Comparison of ENCODE assay signal across 14 cellular contexts in genomic region chr14:61368061-61368710, GRCh38. TPM values are rescaled to one million over a fixed set of nuclear protein-coding genes. Genes with fewer than 3 reads are reported as not detected.
A peak's percentile ranks its signal among the peaks of the same experiment; 100 is the strongest.
DNase-seq lines count a peak whose midpoint lies in the region; ATAC-seq, FAIRE-seq and TF ChIP-seq lines count a peak whose summit lies in the region.
"Had no signal": no experiment of that assay in that cellular context is flagged by ENCODE, and none has a peak within 500 bp of the region (broad histone marks: within the 10 kb centered on the region; RNA-seq: fewer than 3 reads in every experiment).

No MANE protein-coding gene starts in this region.

- FAIRE-seq in HTR-8/SVneo (lab: Jason Lieb, UNC) (peak; percentile 96), GM12892 (lab: Jason Lieb, UNC) (no peak)

- no peak for ATAC-seq in activated T-cell treated with anti-CD3 and anti-CD28 coated beads, Interleukin-2, amount 50 U/mL, for 4 hours
- ATAC-seq in GM18517 (IDR thresholded peaks at IDR 0.05; ENCODE audit: unreplicated experiment) (no peak), HG02759 (IDR thresholded peaks at IDR 0.05; ENCODE audit: unreplicated experiment) (no peak)

- H3K4me1 Mint-ChIP-seq in activated T-cell treated with anti-CD3 and anti-CD28 coated beads, Interleukin-2, amount 50 U/mL, for 4 hours (ENCODE audit: low read depth) = peaks cover 57% of the 10 kb centered on the region
- peaks cover 16% of the 10 kb centered on the region for H3K4me1 Mint-ChIP-seq in dendritic cell treated with granulocyte-macrophage colony-stimulating factor and Interleukin-4, amounts not matched to agents 40 ng/mL and 50 ng/mL, for 4 days (ENCODE audit: low read depth)
- H3K4me1 Mint-ChIP-seq: IgD-negative memory B cell had no signal

- no peaks in the 10 kb centered on the region for H3K27me3 Mint-ChIP-seq in activated T-cell treated with anti-CD3 and anti-CD28 coated beads, Interleukin-2, amount 50 U/mL, for 4 hours (ENCODE audit: low read depth)
- H3K27me3 Mint-ChIP-seq in dendritic cell treated with granulocyte-macrophage colony-stimulating factor and Interleukin-4, amounts not matched to agents 40 ng/mL and 50 ng/mL, for 4 days = no peaks in the 10 kb centered on the region
- H3K27me3 Mint-ChIP-seq: IgD-negative memory B cell had no signal

- H3K9me3 Mint-ChIP-seq in activated T-cell treated with anti-CD3 and anti-CD28 coated beads, Interleukin-2, amount 50 U/mL, for 4 hours = no peaks in the 10 kb centered on the region
- H3K9me3 Mint-ChIP-seq in dendritic cell treated with granulocyte-macrophage colony-stimulating factor and Interleukin-4, amounts not matched to agents 40 ng/mL and 50 ng/mL, for 4 days = peaks cover 5% of the 10 kb centered on the region

- intact Hi-C loops in dendritic cell treated with granulocyte-macrophage colony-stimulating factor and Interleukin-4, amounts not matched to agents 40 ng/mL and 50 ng/mL, for 4 days (cut with micrococcal nuclease) = no loop called here

- peaks cover 8% of the 10 kb centered on the region for H3K36me3 Mint-ChIP-seq in activated T-cell treated with anti-CD3 and anti-CD28 coated beads, Interleukin-2, amount 50 U/mL, for 4 hours (ENCODE audit: insufficient read depth)
- no peaks in the 10 kb centered on the region for H3K36me3 Mint-ChIP-seq in dendritic cell treated with granulocyte-macrophage colony-stimulating factor and Interleukin-4, amounts not matched to agents 40 ng/mL and 50 ng/mL, for 4 days (ENCODE audit: low read depth)

- TF ChIP-seq POLR2A in GM12892 (IDR thresholded peaks at IDR 0.05; ENCODE audit: low read depth, low read length) = no peak

- H3K27ac Mint-ChIP-seq in dendritic cell treated with granulocyte-macrophage colony-stimulating factor and Interleukin-4, amounts not matched to agents 40 ng/mL and 50 ng/mL, for 4 days = peak overlapping the region; percentile 40

- peak overlapping the region; percentile 33 for H3K4me3 Mint-ChIP-seq in activated T-cell treated with anti-CD3 and anti-CD28 coated beads, Interleukin-2, amount 50 U/mL, for 4 hours
- H3K4me3 Mint-ChIP-seq in dendritic cell treated with granulocyte-macrophage colony-stimulating factor and Interleukin-4, amounts not matched to agents 40 ng/mL and 50 ng/mL, for 4 days = no peak overlapping the region
- H3K4me3 Mint-ChIP-seq: IgD-negative memory B cell had no signal

- no peak for DNase-seq in activated T-cell treated with anti-CD3 and anti-CD28 coated beads, Interleukin-2, amount 50 U/mL, for 4 hours
- DNase-seq in activated T-cell treated with anti-CD3 and anti-CD28 coated beads, Interleukin-2, amount 50 U/mL, for 1 hour = no peak
- DNase-seq in HTR-8/SVneo (ENCODE audit: insufficient read length, low spot score) = no peak
- peak; percentile 8 for DNase-seq in retina
- DNase-seq in GM12892 (ENCODE audit: insufficient read length) = no peak
- DNase-seq: activated naive CD4-positive, alpha-beta T cell treated with anti-CD3 and anti-CD28 coated beads, Interleukin-2, amount 50 U/mL, for 16 hours; NCI-H2171 treated with DMSO at 0.1 percent for 48 hours; OCI-M1; psoas muscle; testis had no signal

RNA-seq across cellular contexts. Expression of gene PRKCH, which starts 46.8 kb away (rescaled TPM):
- total RNA-seq in activated T-cell treated with anti-CD3 and anti-CD28 coated beads, Interleukin-2, amount 50 U/mL, for 4 hours = 100 to 1,000 TPM; 109 to 141 (median 134) TPM
- 9.2 TPM for polyA plus RNA-seq in GM12892 (2012; ENCODE audit: missing spikeins)
